20 cellular contexts compared by ENCODE assay signal in genomic region chr19:57016076-57016475, GRCh38.
"Had no signal": no experiment of that assay in that cellular context is flagged by ENCODE, and none has a peak within 500 bp of the region (broad histone marks: within the 10 kb centered on the region; RNA-seq: fewer than 3 reads in every experiment).

No MANE protein-coding gene starts in this region.

- H3K9me3 ChIP-seq: gastrocnemius medialis, pancreas had no signal

- H3K27ac ChIP-seq: ascending aorta, brain microvascular endothelial cell, esophagus squamous epithelium, gastrocnemius medialis, left lung, pancreas, VCaP had no signal

- DNase-seq: activated CD4-positive, alpha-beta T cell treated with anti-CD3 and anti-CD28 coated beads, Interleukin-2, amount 10 ng/mL, durations not matched to agents 7 days and 5 days; activated CD8-positive, alpha-beta memory T cell treated with anti-CD3 and anti-CD28 coated beads, Interleukin-2, amount 10 ng/mL, durations not matched to agents 7 days and 5 days; activated CD8-positive, alpha-beta T cell treated with anti-CD3 and anti-CD28 coated beads for 36 hours; activated effector memory CD4-positive, alpha-beta T cell treated with anti-CD3 and anti-CD28 coated beads, Interleukin-2, amount 50 U/mL, for 16 hours; activated naive CD4-positive, alpha-beta T cell treated with anti-CD3 and anti-CD28 coated beads, Interleukin-2, amount 10 ng/mL, durations not matched to agents 7 days and 5 days; activated T-cell treated with anti-CD3 and anti-CD28 coated beads for 4 hours; brain microvascular endothelial cell; central memory CD4-positive, alpha-beta T cell; esophagus squamous epithelium; gastrocnemius medialis; left lung; natural killer cell; pancreas; stimulated activated CD4-positive, alpha-beta T cell treated with anti-CD3 and anti-CD28 coated beads, Interleukin-4, amount 100 ng/mL, for 1 hour; stimulated activated naive CD4-positive, alpha-beta T cell had no signal

- H3K4me1 ChIP-seq: ascending aorta, esophagus squamous epithelium, gastrocnemius medialis, left lung, pancreas had no signal

- ATAC-seq: activated CD4-positive, CD25-positive, alpha-beta regulatory T cell treated with anti-CD3 and anti-CD28 coated beads, Interleukin-2, amount 50 U/mL, for 24 hours; activated CD8-positive, alpha-beta memory T cell treated with anti-CD3 and anti-CD28 coated beads, Interleukin-2, amount 10 ng/mL, durations not matched to agents 7 days and 5 days; activated CD8-positive, alpha-beta T cell treated with anti-CD3 and anti-CD28 coated beads for 36 hours; gastrocnemius medialis; left lung; natural killer cell; pancreas; SK-N-SH treated with all-trans-retinoic acid at 6 μM for 48 hours had no signal

- H3K27ac Mint-ChIP-seq: activated CD4-positive, alpha-beta T cell treated with anti-CD3 and anti-CD28 coated beads, Interleukin-2, amount 10 ng/mL, durations not matched to agents 7 days and 5 days; activated CD8-positive, alpha-beta memory T cell treated with anti-CD3 and anti-CD28 coated beads, Interleukin-2, amount 10 ng/mL, durations not matched to agents 7 days and 5 days; activated CD8-positive, alpha-beta T cell treated with anti-CD3 and anti-CD28 coated beads for 36 hours; activated naive CD4-positive, alpha-beta T cell treated with anti-CD3 and anti-CD28 coated beads, Interleukin-2, amount 10 ng/mL, durations not matched to agents 7 days and 5 days; mesothelial cell of epicardium; natural killer cell had no signal

- H3K4me3 ChIP-seq: ascending aorta, esophagus squamous epithelium, gastrocnemius medialis, left lung, pancreas had no signal

- H3K27me3 Mint-ChIP-seq: activated CD4-positive, alpha-beta T cell treated with anti-CD3 and anti-CD28 coated beads, Interleukin-2, amount 10 ng/mL, durations not matched to agents 7 days and 5 days; activated CD8-positive, alpha-beta memory T cell treated with anti-CD3 and anti-CD28 coated beads, Interleukin-2, amount 10 ng/mL, durations not matched to agents 7 days and 5 days; activated naive CD4-positive, alpha-beta T cell treated with anti-CD3 and anti-CD28 coated beads, Interleukin-2, amount 10 ng/mL, durations not matched to agents 7 days and 5 days had no signal

- H3K36me3 ChIP-seq: ascending aorta, brain microvascular endothelial cell, esophagus squamous epithelium, gastrocnemius medialis, left lung, pancreas had no signal

- H3K4me3 Mint-ChIP-seq: activated CD4-positive, alpha-beta T cell treated with anti-CD3 and anti-CD28 coated beads, Interleukin-2, amount 10 ng/mL, durations not matched to agents 7 days and 5 days; activated CD8-positive, alpha-beta memory T cell treated with anti-CD3 and anti-CD28 coated beads, Interleukin-2, amount 10 ng/mL, durations not matched to agents 7 days and 5 days; activated CD8-positive, alpha-beta T cell treated with anti-CD3 and anti-CD28 coated beads for 36 hours; activated naive CD4-positive, alpha-beta T cell treated with anti-CD3 and anti-CD28 coated beads, Interleukin-2, amount 10 ng/mL, durations not matched to agents 7 days and 5 days; mesothelial cell of epicardium; natural killer cell had no signal

- H3K36me3 Mint-ChIP-seq: activated CD8-positive, alpha-beta memory T cell treated with anti-CD3 and anti-CD28 coated beads, Interleukin-2, amount 10 ng/mL, durations not matched to agents 7 days and 5 days; activated naive CD4-positive, alpha-beta T cell treated with anti-CD3 and anti-CD28 coated beads, Interleukin-2, amount 10 ng/mL, durations not matched to agents 7 days and 5 days; natural killer cell had no signal

- H3K4me1 Mint-ChIP-seq: activated CD4-positive, alpha-beta T cell treated with anti-CD3 and anti-CD28 coated beads, Interleukin-2, amount 10 ng/mL, durations not matched to agents 7 days and 5 days; activated CD8-positive, alpha-beta memory T cell treated with anti-CD3 and anti-CD28 coated beads, Interleukin-2, amount 10 ng/mL, durations not matched to agents 7 days and 5 days; activated naive CD4-positive, alpha-beta T cell treated with anti-CD3 and anti-CD28 coated beads, Interleukin-2, amount 10 ng/mL, durations not matched to agents 7 days and 5 days; mesothelial cell of epicardium; natural killer cell had no signal

- H3K27me3 ChIP-seq: ascending aorta, brain microvascular endothelial cell, esophagus squamous epithelium, gastrocnemius medialis, pancreas had no signal
